24 cellular contexts compared by ENCODE assay signal in genomic region chr4:177070533-177070932, GRCh38.
DNase-seq lines count a peak whose midpoint lies in the region; TF ChIP-seq lines count a peak whose summit lies in the region.
"Had no signal": no experiment of that assay in that cellular context is flagged by ENCODE, and none has a peak within 500 bp of the region (broad histone marks: within the 10 kb centered on the region; RNA-seq: fewer than 3 reads in every experiment).

No MANE protein-coding gene starts in this region.

- TF ChIP-seq CTCF in osteoblast (IDR thresholded peaks at IDR 0.05; ENCODE audit: extremely low read depth, low read depth, low read length): no peak

- no peaks in the 10 kb centered on the region for H3K36me3 ChIP-seq in osteoblast (ENCODE audit: insufficient read depth, low read length)
- H3K36me3 ChIP-seq: BLaER1 had no signal

- H3K4me2 ChIP-seq in osteoblast (ENCODE audit: insufficient read depth, low read length): no peak overlapping the region
- H3K4me2 ChIP-seq: BLaER1 had no signal

- no peak overlapping the region for H3K4me3 ChIP-seq in osteoblast (ENCODE audit: insufficient read depth, low read length)
- H3K4me3 ChIP-seq: BLaER1, GM12878, K562 had no signal

- H3K9me3 ChIP-seq in osteoblast (ENCODE audit: low read depth, low read length): no peaks in the 10 kb centered on the region
- H3K9me3 ChIP-seq: BLaER1 had no signal

- peak overlapping the region; percentile 23 for H2AFZ ChIP-seq in osteoblast (ENCODE audit: low read length)

- H4K20me1 ChIP-seq in osteoblast (ENCODE audit: insufficient read depth, low read length): no peaks in the 10 kb centered on the region
- H4K20me1 ChIP-seq: BLaER1 had no signal

- H3K27me3 ChIP-seq in osteoblast (ENCODE audit: insufficient read depth, low read length): no peaks in the 10 kb centered on the region
- H3K27me3 ChIP-seq: BLaER1 had no signal

- no peak overlapping the region for H3K27ac ChIP-seq in osteoblast (ENCODE audit: low read depth, low read length)
- H3K27ac ChIP-seq: BLaER1, RWPE1 had no signal

- DNase-seq in ELR (ENCODE audit: low read depth) (peak; percentile 9), NCI-H69 (lab: John Stamatoyannopoulos, UW) (peak; percentile 55), amniotic epithelial cell (ENCODE audit: low read depth) (peak; percentile 5), osteoblast (ENCODE audit: insufficient read length, low spot score, missing footprints) (peak; percentile 46), SK-N-DZ (ENCODE audit: low spot score) (no peak), NCI-H2107 treated with DMSO at 0.1 percent for 48 hours (lab: John Stamatoyannopoulos, UW; ENCODE audit: unreplicated experiment) (no peak), NCI-H345 treated with DMSO at 0.1 percent for 48 hours (lab: John Stamatoyannopoulos, UW; ENCODE audit: unreplicated experiment) (no peak)
- no peak for DNase-seq in stimulated activated naive CD4-positive, alpha-beta T cell (lab: John Stamatoyannopoulos, UW)
- DNase-seq: ACHN; CD4-positive, CD25-positive, alpha-beta regulatory T cell; Kasumi-1; MV-4-11; NCI-H1105; NCI-H1436 treated with DMSO at 0.1 percent for 48 hours; NCI-H187 treated with DMSO at 0.1 percent for 48 hours; NCI-H446; NCI-H524 treated with DMSO at 0.1 percent for 48 hours; NCI-H82; NK-92 treated with Interleukin-12 subunit alpha and Interleukin-12 subunit beta, amount 100 ng/mL, for 24 hours; SHP77 had no signal

- H3K4me1 ChIP-seq in osteoblast (ENCODE audit: insufficient read depth, low read length): no peaks in the 10 kb centered on the region
- H3K4me1 ChIP-seq: BLaER1 had no signal

- H3K79me2 ChIP-seq in osteoblast (ENCODE audit: insufficient read depth, low read length): no peaks in the 10 kb centered on the region

Comparison
In these comparisons a context has a peak if more than half of its experiments do, and no peak if none do; other contexts are left out.
1. DNase-seq: peak in ELR (single experiment), NCI-H69 (single experiment), amniotic epithelial cell (single experiment) and osteoblast (single experiment); none in SK-N-DZ (single experiment), NCI-H2107 treated with DMSO at 0.1 percent for 48 hours (single experiment), NCI-H345 treated with DMSO at 0.1 percent for 48 hours (single experiment) and stimulated activated naive CD4-positive, alpha-beta T cell (0 of 6).